Comparison of ENCODE assay signal across 29 cellular contexts in the genomic region with DNA sequence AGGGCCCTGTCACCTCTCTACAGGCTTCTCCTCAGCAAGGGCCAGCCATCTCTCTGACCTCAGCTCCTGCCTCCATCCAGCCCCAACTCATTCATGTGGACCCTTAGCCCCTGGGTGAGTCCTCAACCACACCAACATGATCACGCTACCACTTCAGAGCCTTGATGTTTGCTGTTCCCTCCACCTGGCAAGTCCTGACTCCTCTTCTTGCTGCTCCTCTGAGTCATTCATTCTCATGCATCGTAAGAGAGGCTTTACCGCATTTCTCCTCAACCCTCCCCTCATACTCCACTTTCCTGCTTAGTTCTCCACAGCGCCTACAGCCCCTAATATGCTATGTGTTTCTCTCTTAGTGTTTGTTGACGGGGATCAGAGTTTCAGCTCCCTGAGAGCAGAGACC.
DNase-seq lines count a peak whose midpoint lies in the region; ATAC-seq, FAIRE-seq and TF ChIP-seq lines count a peak whose summit lies in the region.
"Had no signal": no experiment of that assay in that cellular context is flagged by ENCODE, and none has a peak within 500 bp of the region (broad histone marks: within the 10 kb centered on the region; RNA-seq: fewer than 3 reads in every experiment).

No MANE protein-coding gene starts in this region.

- H3K4me1 Mint-ChIP-seq in T-helper 17 cell, result no peaks in the 10 kb centered on the region
- H3K4me1 Mint-ChIP-seq: CD4-positive, alpha-beta memory T cell; CD8-positive, alpha-beta memory T cell had no signal

- no CpG with 5 or more reads among the region's 5 CpGs for WGBS in neuronal stem cell (ENCODE audit: extremely low coverage in 2 of 2, insufficient read length in 2 of 2, insufficient replicate concordance in 1 of 2), 2 donors

- no peak overlapping the region for H3K18ac ChIP-seq in neuronal stem cell (ENCODE audit: low read length)

- H3K23ac ChIP-seq in neuronal stem cell (ENCODE audit: low read depth, low read length, poor library complexity), result no peak overlapping the region

- H3K36me3 Mint-ChIP-seq in T-helper 17 cell (ENCODE audit: low read depth), result peaks cover 2% of the 10 kb centered on the region
- H3K36me3 Mint-ChIP-seq: CD14-positive monocyte; CD4-positive, alpha-beta memory T cell; CD4-positive, CD25-positive, alpha-beta regulatory T cell; CD8-positive, alpha-beta memory T cell had no signal

- peaks cover 17% of the 10 kb centered on the region for H3K27me3 Mint-ChIP-seq in T-helper 17 cell
- H3K27me3 Mint-ChIP-seq: CD4-positive, CD25-positive, alpha-beta regulatory T cell had no signal

- no peaks in the 10 kb centered on the region for H3K4me1 ChIP-seq in RWPE2 (ENCODE audit: insufficient read depth, poor library complexity, severe bottlenecking)
- H3K4me1 ChIP-seq in neuronal stem cell (ENCODE audit: control insufficient read depth in 2 of 2, insufficient read depth in 1 of 2, low read depth in 1 of 2, low read length in 2 of 2), result no peaks in the 10 kb centered on the region
- H3K4me1 ChIP-seq: BE2C had no signal

- H3K9me3 ChIP-seq in RWPE2 (ENCODE audit: severe bottlenecking), result no peaks in the 10 kb centered on the region
- no peaks in the 10 kb centered on the region for H3K9me3 ChIP-seq in neuronal stem cell (replicated peaks in 1 of 2; ENCODE audit: control insufficient read depth in 2 of 2, insufficient read depth in 1 of 2, low read depth in 1 of 2, low read length in 2 of 2)
- no peaks in the 10 kb centered on the region for H3K9me3 ChIP-seq in T-helper 17 cell (ENCODE audit: control insufficient read depth, low read length, poor library complexity, severe bottlenecking)
- H3K9me3 ChIP-seq: BE2C, BLaER1 had no signal

- no peak overlapping the region for H2BK15ac ChIP-seq in neuronal stem cell (ENCODE audit: low read length)

- no peak for FAIRE-seq in bronchial epithelial cell (lab: Jason Lieb, UNC)
- FAIRE-seq: A204.1, GM12878, GM12892, GM18507, GM19239 had no signal

- no peak overlapping the region for H4K8ac ChIP-seq in neuronal stem cell (ENCODE audit: low read depth, low read length)

- TF ChIP-seq CTCF in RWPE2 (IDR thresholded peaks at IDR 0.05; ENCODE audit: poor library complexity, severe bottlenecking), result no peak
- no peak for TF ChIP-seq CTCF in bronchial epithelial cell (IDR thresholded peaks at IDR 0.05; ENCODE audit: insufficient read depth, low read length, severe bottlenecking)

- no peak overlapping the region for H3K4me2 ChIP-seq in neuronal stem cell (ENCODE audit: insufficient read depth, low read length, poor library complexity, severe bottlenecking)
- H3K4me2 ChIP-seq: BLaER1 had no signal

- DNase-seq in RWPE2 (ENCODE audit: low spot score) (no peak), bronchial epithelial cell (ENCODE audit: low read depth) (peak; percentile 80), epithelial cell of prostate (ENCODE audit: low read depth, low spot score) (peak; percentile 46), neuronal stem cell (ENCODE audit: low spot score) (no peak), T-helper 17 cell (no peak)
- DNase-seq: 8988T; ACHN; BE2C; C1 segment of cervical spinal cord; CD4-positive, alpha-beta memory T cell; CD4-positive, CD25-positive, alpha-beta regulatory T cell; CD8-positive, alpha-beta memory T cell; COR-L47; DMS 273 treated with DMSO at 0.1 percent for 48 hours; DMS153; DMS53; DMS79; DND-41; EL; GDM1 had no signal

- H3K27ac Mint-ChIP-seq in T-helper 17 cell, result no peak overlapping the region
- H3K27ac Mint-ChIP-seq: CD14-positive monocyte; CD4-positive, alpha-beta memory T cell; CD4-positive, CD25-positive, alpha-beta regulatory T cell had no signal

- no peak overlapping the region for H3K27ac ChIP-seq in RWPE2 (ENCODE audit: poor library complexity, severe bottlenecking)
- no peak overlapping the region for H3K27ac ChIP-seq in epithelial cell of prostate
- no peak overlapping the region for H3K27ac ChIP-seq in neuronal stem cell (replicated peaks; ENCODE audit: low read length)
- H3K27ac ChIP-seq: BLaER1 had no signal

- H3K36me3 ChIP-seq in RWPE2 (ENCODE audit: low read depth) (no peaks in the 10 kb centered on the region), bronchial epithelial cell (ENCODE audit: control insufficient read depth, insufficient read depth, low read length) (no peaks in the 10 kb centered on the region), neuronal stem cell (replicated peaks in 1 of 2; ENCODE audit: control insufficient read depth in 2 of 2, insufficient read depth in 2 of 2, low read length in 2 of 2) (no peaks in the 10 kb centered on the region)
- H3K36me3 ChIP-seq: BE2C, BLaER1 had no signal

- H3K9ac ChIP-seq in neuronal stem cell (ENCODE audit: low read depth, low read length, poor library complexity), result no peak overlapping the region
- H3K9ac ChIP-seq: BLaER1 had no signal

- ATAC-seq in RWPE2 (ENCODE audit: low read depth) (peak; percentile 57; the same call in 2 of the 3 replicates), GM18873 (IDR thresholded peaks at IDR 0.05; ENCODE audit: low FRiP score, unreplicated experiment) (no peak), T-helper 17 cell (no peak), HG02642 (IDR thresholded peaks at IDR 0.05; ENCODE audit: poor library complexity, unreplicated experiment) (no peak)
- ATAC-seq: GM12878 had no signal

- peak overlapping the region; percentile 15 for H3K14ac ChIP-seq in neuronal stem cell (ENCODE audit: low read length)

- H4K91ac ChIP-seq in neuronal stem cell (ENCODE audit: low read depth, low read length, poor library complexity), result no peak overlapping the region

- H3K4me3 ChIP-seq in RWPE2 (ENCODE audit: severe bottlenecking) (no peak overlapping the region), bronchial epithelial cell (ENCODE audit: low read depth, low read length) (no peak overlapping the region), neuronal stem cell (ENCODE audit: low read length in 2 of 2) (no peak overlapping the region)
- H3K4me3 ChIP-seq: BLaER1, GM12878 had no signal

- no peak overlapping the region for H2AK5ac ChIP-seq in neuronal stem cell (ENCODE audit: low read depth, low read length)

- H2BK5ac ChIP-seq in neuronal stem cell (ENCODE audit: low read length), result no peak overlapping the region

- no peaks in the 10 kb centered on the region for H3K27me3 ChIP-seq in RWPE2 (ENCODE audit: insufficient read depth, poor library complexity, severe bottlenecking)
- no peaks in the 10 kb centered on the region for H3K27me3 ChIP-seq in bronchial epithelial cell (ENCODE audit: control insufficient read depth, insufficient read depth, low read length)
- H3K27me3 ChIP-seq in neuronal stem cell (ENCODE audit: control insufficient read depth in 3 of 3, insufficient read depth in 3 of 3, low read depth in 1 of 3, low read length in 3 of 3), result peaks cover 0 to 2% (median 0%) of the 10 kb centered on the region in 3 experiments
- H3K27me3 ChIP-seq: BE2C, BLaER1 had no signal

- H3K4me3 Mint-ChIP-seq in T-helper 17 cell, result no peak overlapping the region
- H3K4me3 Mint-ChIP-seq: CD14-positive monocyte; CD4-positive, alpha-beta memory T cell; CD4-positive, CD25-positive, alpha-beta regulatory T cell; CD8-positive, alpha-beta memory T cell had no signal

- no peak overlapping the region for H2BK12ac ChIP-seq in neuronal stem cell (ENCODE audit: low read length)

- no peak overlapping the region for H3K4ac ChIP-seq in neuronal stem cell (ENCODE audit: low read length)

- H3K79me1 ChIP-seq in neuronal stem cell (ENCODE audit: low read depth, low read length), result no peaks in the 10 kb centered on the region

- H2AFZ ChIP-seq in neuronal stem cell (ENCODE audit: low read length), result no peak overlapping the region

- no peak overlapping the region for H2BK120ac ChIP-seq in neuronal stem cell (ENCODE audit: low read depth, low read length)

Comparison
In these comparisons a context has a peak if more than half of its experiments do, and no peak if none do; other contexts are left out.
1. DNase-seq: peak in bronchial epithelial cell (single experiment) and epithelial cell of prostate (single experiment); none in RWPE2 (single experiment), neuronal stem cell (single experiment) and T-helper 17 cell (0 of 3).